Comparison of ENCODE assay signal across 8 cellular contexts in the genomic region with DNA sequence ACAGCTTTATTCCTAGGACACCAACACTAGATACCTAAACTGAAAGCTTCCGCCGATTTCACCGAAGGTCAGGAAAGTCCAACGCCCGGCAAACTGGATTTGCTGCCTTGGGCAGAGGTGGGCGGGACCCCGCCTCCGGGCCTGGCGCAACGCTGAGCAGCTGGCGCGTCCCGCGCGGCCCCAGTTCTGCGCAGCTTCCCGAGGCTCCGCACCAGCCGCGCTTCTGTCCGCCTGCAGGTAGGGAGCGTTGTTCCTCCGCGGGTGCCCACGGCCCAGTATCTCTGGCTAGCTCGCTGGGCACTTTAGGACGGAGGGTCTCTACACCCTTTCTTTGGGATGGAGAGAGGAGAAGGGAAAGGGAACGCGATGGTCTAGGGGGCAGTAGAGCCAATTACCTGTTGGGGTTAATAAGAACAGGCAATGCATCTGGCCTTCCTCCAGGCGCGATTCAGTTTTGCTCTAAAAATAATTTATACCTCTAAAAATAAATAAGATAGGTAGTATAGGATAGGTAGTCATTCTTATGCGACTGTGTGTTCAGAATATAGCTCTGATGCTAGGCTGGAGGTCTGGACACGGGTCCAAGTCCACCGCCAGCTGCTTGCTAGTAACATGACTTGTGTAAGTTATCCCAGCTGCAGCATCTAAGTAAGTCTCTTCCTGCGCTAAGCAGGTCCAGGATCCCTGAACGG. TPM values are rescaled to one million over a fixed set of nuclear protein-coding genes. Genes with fewer than 3 reads are reported as not detected.
DNase-seq lines count a peak whose midpoint lies in the region; ATAC-seq and TF ChIP-seq lines count a peak whose summit lies in the region.

Gene CD274, plus strand, starts transcription at position 183 of the 692 bp plus-strand sequence. CDS start 5,572 bp downstream, outside the sequence.

- no peaks in the 10 kb centered on the region for H3K27me3 ChIP-seq in left lung

- H3K36me3 ChIP-seq in left lung, result no peaks in the 10 kb centered on the region

- peak; percentile 42 for ATAC-seq in GM18520 (IDR thresholded peaks at IDR 0.05; ENCODE audit: unreplicated experiment)
- peak; percentile 64 for ATAC-seq in HG03108 (IDR thresholded peaks at IDR 0.05; ENCODE audit: unreplicated experiment)
- peak; percentile 97 for ATAC-seq in left lung

- H3K36me3 Mint-ChIP-seq in activated CD4-positive, alpha-beta T cell treated with anti-CD3 and anti-CD28 coated beads, Interleukin-2, amount 10 ng/mL, durations not matched to agents 7 days and 5 days (ENCODE audit: low read depth), result peaks cover 4% of the 10 kb centered on the region
- H3K36me3 Mint-ChIP-seq in dendritic cell treated with granulocyte-macrophage colony-stimulating factor and Interleukin-4, amounts not matched to agents 40 ng/mL and 50 ng/mL, for 4 days (ENCODE audit: low read depth), result peaks cover 53% of the 10 kb centered on the region

- H3K27me3 Mint-ChIP-seq in activated CD4-positive, alpha-beta T cell treated with anti-CD3 and anti-CD28 coated beads, Interleukin-2, amount 10 ng/mL, durations not matched to agents 7 days and 5 days, result no peaks in the 10 kb centered on the region
- H3K27me3 Mint-ChIP-seq in dendritic cell treated with granulocyte-macrophage colony-stimulating factor and Interleukin-4, amounts not matched to agents 40 ng/mL and 50 ng/mL, for 4 days, result no peaks in the 10 kb centered on the region

- H3K27ac ChIP-seq in left lung, result peak within 1 kb of the TSS; percentile 90 to 91

- CTCF ChIA-PET in activated CD4-positive, alpha-beta T cell treated with anti-CD3 and anti-CD28 coated beads, Interleukin-2, amount 10 ng/mL, durations not matched to agents 7 days and 5 days (lab: Charles Lee), result interaction anchor here (0.6 to 2.8 kb wide), 19 partner anchors 9 to 694 kb away, joined by 3 to 25 read pairs (median 5); partner anchors contain the start of gene PLGRKT

- in situ Hi-C loops in ACHN (cut with HindIII; ENCODE audit: low pct_ligation_motif_present, low pct_unique_long_range_greater_than_20kb, low sequenced_read_pairs), result no loop called here

- DNase-seq in ACHN (peak; percentile 96), NCI-H345 treated with DMSO at 0.1 percent for 48 hours (lab: John Stamatoyannopoulos, UW; ENCODE audit: unreplicated experiment) (peak; percentile 83), left lung (peak; percentile 93 to 98)
- peak; percentile 82 for DNase-seq in activated CD4-positive, alpha-beta T cell treated with anti-CD3 and anti-CD28 coated beads, Interleukin-2, amount 10 ng/mL, durations not matched to agents 7 days and 5 days
- peak; percentile 82 for DNase-seq in stimulated activated CD4-positive, alpha-beta T cell treated with anti-CD3 and anti-CD28 coated beads, Interleukin-2, amount 100 ng/mL, for 4 hours (ENCODE audit: low read depth)

- intact Hi-C loops in dendritic cell treated with granulocyte-macrophage colony-stimulating factor and Interleukin-4, amounts not matched to agents 40 ng/mL and 50 ng/mL, for 4 days (cut with micrococcal nuclease), result loop anchor here (1.0 to 10.0 kb wide), 5 partner anchors 42 to 466 kb away; partner anchors contain the start of genes JAK2 and PDCD1LG2
- intact Hi-C loops in left lung (cut with DNase I), result loop anchor here in 1 of 2 donors (5.0 kb wide), 1 partner anchor 142 kb away; no protein-coding TSS in a partner anchor

- peaks cover 8 to 75% of the 10 kb centered on the region in 2 donors for H3K4me1 ChIP-seq in left lung

- POLR2A ChIA-PET in activated CD4-positive, alpha-beta T cell treated with anti-CD3 and anti-CD28 coated beads, Interleukin-2, amount 10 ng/mL, durations not matched to agents 7 days and 5 days (lab: Charles Lee), result interaction anchor here (0.6 to 1.3 kb wide), 4 partner anchors 12 to 176 kb away, joined by 3 to 6 read pairs (median 4); no protein-coding TSS in a partner anchor

- peak; percentile 59 to 67 for TF ChIP-seq CTCF in left lung (IDR thresholded peaks at IDR 0.05)

- no peaks in the 10 kb centered on the region for H3K9me3 Mint-ChIP-seq in activated CD4-positive, alpha-beta T cell treated with anti-CD3 and anti-CD28 coated beads, Interleukin-2, amount 10 ng/mL, durations not matched to agents 7 days and 5 days
- no peaks in the 10 kb centered on the region for H3K9me3 Mint-ChIP-seq in dendritic cell treated with granulocyte-macrophage colony-stimulating factor and Interleukin-4, amounts not matched to agents 40 ng/mL and 50 ng/mL, for 4 days

- H3K4me3 Mint-ChIP-seq in activated CD4-positive, alpha-beta T cell treated with anti-CD3 and anti-CD28 coated beads, Interleukin-2, amount 10 ng/mL, durations not matched to agents 7 days and 5 days, result peak within 1 kb of the TSS; percentile 94
- H3K4me3 Mint-ChIP-seq in dendritic cell treated with granulocyte-macrophage colony-stimulating factor and Interleukin-4, amounts not matched to agents 40 ng/mL and 50 ng/mL, for 4 days, result peak within 1 kb of the TSS; percentile 87

- peaks cover 78% of the 10 kb centered on the region for H3K4me1 Mint-ChIP-seq in activated CD4-positive, alpha-beta T cell treated with anti-CD3 and anti-CD28 coated beads, Interleukin-2, amount 10 ng/mL, durations not matched to agents 7 days and 5 days
- H3K4me1 Mint-ChIP-seq in dendritic cell treated with granulocyte-macrophage colony-stimulating factor and Interleukin-4, amounts not matched to agents 40 ng/mL and 50 ng/mL, for 4 days (ENCODE audit: low read depth), result peaks cover 52% of the 10 kb centered on the region

- H3K4me3 ChIP-seq in left lung, result peak within 1 kb of the TSS; percentile 46 to 63

- no peaks in the 10 kb centered on the region for H3K9me3 ChIP-seq in left lung

- H3K27ac Mint-ChIP-seq in activated CD4-positive, alpha-beta T cell treated with anti-CD3 and anti-CD28 coated beads, Interleukin-2, amount 10 ng/mL, durations not matched to agents 7 days and 5 days, result peak within 1 kb of the TSS; percentile 93
- peak within 1 kb of the TSS; percentile 98 for H3K27ac Mint-ChIP-seq in dendritic cell treated with granulocyte-macrophage colony-stimulating factor and Interleukin-4, amounts not matched to agents 40 ng/mL and 50 ng/mL, for 4 days

RNA-seq across cellular contexts. Expression of gene CD274, which starts in this region (rescaled TPM):
- 10 to 100 TPM; 10.5 to 10.7 TPM for total RNA-seq in activated CD4-positive, alpha-beta T cell treated with anti-CD3 and anti-CD28 coated beads, Interleukin-2, amount 10 ng/mL, durations not matched to agents 7 days and 5 days
- 10 to 100 TPM in 1 of 2 donors, 1 to 10 TPM in 1; 9.4 to 21.1 TPM for total RNA-seq in left lung

Comparison
In these comparisons a context has a peak if more than half of its experiments do, and no peak if none do; other contexts are left out.
1. Peak in every context shown above with its lines: DNase-seq, ATAC-seq, H3K4me3 ChIP-seq and H3K27ac ChIP-seq.
2. ATAC-seq: peak in every context shown above with its lines; median percentile 97 in left lung; 64 in HG03108; 42 in GM18520.